1 cellular context compared by ENCODE assay signal in genomic region chr6:27601668-27602254, GRCh38.
TF ChIP-seq lines count a peak whose summit lies in the region.

No MANE protein-coding gene starts in this region.

TF ChIP-seq in SK-N-SH, 30 proteins besides CTCF, POLR2A, EP300 and RAD21 (continued from another document):
- TF ChIP-seq ZBTB33 (IDR thresholded peaks at IDR 0.05; ENCODE audit: borderline replicate concordance, low read depth): no peak
- TF ChIP-seq RCOR1 (IDR thresholded peaks at IDR 0.05; ENCODE audit: low read length): no peak
- no peak for TF ChIP-seq YY1 (IDR thresholded peaks at IDR 0.05; ENCODE audit: low read depth)
- no peak for TF ChIP-seq USF2 (IDR thresholded peaks at IDR 0.05; ENCODE audit: borderline replicate concordance, low read depth, low read length)
- no peak for TF ChIP-seq FOSL2 (IDR thresholded peaks at IDR 0.05; ENCODE audit: borderline replicate concordance, low read depth)
- TF ChIP-seq EZH2phosphoT487 (IDR thresholded peaks at IDR 0.05; ENCODE audit: borderline replicate concordance, low read depth): no peak
- TF ChIP-seq USF1 (IDR thresholded peaks at IDR 0.05; ENCODE audit: borderline replicate concordance, low read depth): no peak
